Comparison of ENCODE assay signal across 17 cellular contexts in genomic region chr4:156896536-156896935, GRCh38.
DNase-seq lines count a peak whose midpoint lies in the region; TF ChIP-seq lines count a peak whose summit lies in the region.
"Had no signal": no experiment of that assay in that cellular context is flagged by ENCODE, and none has a peak within 500 bp of the region (broad histone marks: within the 10 kb centered on the region; RNA-seq: fewer than 3 reads in every experiment).

No MANE protein-coding gene starts in this region.

- H2AFZ ChIP-seq in smooth muscle cell (ENCODE audit: low read depth): no peak overlapping the region

- H3K36me3 ChIP-seq in smooth muscle cell (ENCODE audit: low read depth): no peaks in the 10 kb centered on the region

- no peak overlapping the region for H3K9ac ChIP-seq in smooth muscle cell (ENCODE audit: low read depth)

- H3K79me2 ChIP-seq in smooth muscle cell (ENCODE audit: low read depth): peaks cover 98% of the 10 kb centered on the region

- H3K4me2 ChIP-seq in smooth muscle cell: no peak overlapping the region

- no peak overlapping the region for H3K27ac ChIP-seq in smooth muscle cell (ENCODE audit: low read depth)

- peaks cover 23% of the 10 kb centered on the region for H3K4me1 Mint-ChIP-seq in endothelial cell (ENCODE audit: unreplicated experiment)

- H3K27me3 ChIP-seq in smooth muscle cell (ENCODE audit: low read depth): no peaks in the 10 kb centered on the region

- whole genome bisulfite sequencing in smooth muscle cell (ENCODE audit: low lambda C conversion rate): 100% methylated on average over 1 of the region's 1 CpG

- no peaks in the 10 kb centered on the region for H3K9me3 ChIP-seq in smooth muscle cell (replicated peaks; ENCODE audit: low read depth)

- H3K4me1 ChIP-seq in smooth muscle cell (ENCODE audit: low read depth): no peaks in the 10 kb centered on the region

- TF ChIP-seq CTCF in endothelial cell (IDR thresholded peaks at IDR 0.05; ENCODE audit: unreplicated experiment) (no peak), smooth muscle cell (IDR thresholded peaks at IDR 0.05; ENCODE audit: borderline replicate concordance, insufficient read depth, poor library complexity, severe bottlenecking) (no peak)

- no peak overlapping the region for H3K4me3 ChIP-seq in smooth muscle cell

- H3K4me3 Mint-ChIP-seq in endothelial cell (ENCODE audit: unreplicated experiment): no peak overlapping the region
- H3K4me3 Mint-ChIP-seq: CD14-positive monocyte had no signal

- no peaks in the 10 kb centered on the region for H3K36me3 Mint-ChIP-seq in endothelial cell (ENCODE audit: low read depth, unreplicated experiment)

- no peaks in the 10 kb centered on the region for H3K9me3 Mint-ChIP-seq in endothelial cell (ENCODE audit: unreplicated experiment)

- peak overlapping the region; percentile 62 for H3K27ac Mint-ChIP-seq in endothelial cell (ENCODE audit: unreplicated experiment)

- DNase-seq in DMS53 (lab: John Stamatoyannopoulos, UW) (peak; percentile 34), DMS53 treated with DMSO at 0.1 percent for 48 hours (lab: John Stamatoyannopoulos, UW; ENCODE audit: unreplicated experiment) (no peak), NCI-H446 (lab: John Stamatoyannopoulos, UW) (peak; percentile 19 to 66), endothelial cell (ENCODE audit: low spot score) (no peak), lung microvascular endothelial cell (ENCODE audit: low read depth in 2 of 2) (peak; percentile 51 to 83), smooth muscle cell (lab: John Stamatoyannopoulos, UW; ENCODE audit: unreplicated experiment) (no peak), NCI-H510A treated with DMSO at 0.1 percent for 48 hours (lab: John Stamatoyannopoulos, UW) (no peak)
- no peak for DNase-seq in activated effector memory CD4-positive, alpha-beta T cell treated with Interleukin-2 at 50 U/mL for 16 hours
- DNase-seq: 8988T; DMS153; NCI-H1092; NCI-H146; NCI-H2029 treated with DMSO at 0.1 percent for 48 hours; NCI-H524; NK-92 treated with Interleukin-12 subunit alpha and Interleukin-12 subunit beta, amount 100 ng/mL, for 24 hours; Right ventricle myocardium superior had no signal

- H4K20me1 ChIP-seq in smooth muscle cell (ENCODE audit: low read depth): peaks cover 84% of the 10 kb centered on the region

- no peaks in the 10 kb centered on the region for H3K27me3 Mint-ChIP-seq in endothelial cell (ENCODE audit: unreplicated experiment)

- no peaks in the 10 kb centered on the region for H3F3A ChIP-seq in smooth muscle cell (ENCODE audit: low read depth)

Comparison
In these comparisons a context has a peak if more than half of its experiments do, and no peak if none do; other contexts are left out.
1. DNase-seq: peak in DMS53 (single experiment), NCI-H446 (2 of 2) and lung microvascular endothelial cell (2 of 2); none in DMS53 treated with DMSO at 0.1 percent for 48 hours (single experiment), endothelial cell (single experiment), smooth muscle cell (single experiment), activated effector memory CD4-positive, alpha-beta T cell treated with Interleukin-2 at 50 U/mL for 16 hours (single experiment) and NCI-H510A treated with DMSO at 0.1 percent for 48 hours (single experiment).